Comparison of ENCODE assay signal across 8 cellular contexts in genomic region chr7:70829221-70830059, GRCh38.
A peak's percentile ranks its signal among the peaks of the same experiment; 100 is the strongest.
DNase-seq lines count a peak whose midpoint lies in the region; ATAC-seq, FAIRE-seq and TF ChIP-seq lines count a peak whose summit lies in the region.

No MANE protein-coding gene starts in this region.

- no peak for ATAC-seq in HG03457 (IDR thresholded peaks at IDR 0.05; ENCODE audit: unreplicated experiment)

- peaks cover 5% of the 10 kb centered on the region for H3K27me3 ChIP-seq in bronchial epithelial cell (ENCODE audit: control insufficient read depth, insufficient read depth, low read length)

- H3K4me3 ChIP-seq in bronchial epithelial cell (ENCODE audit: low read depth, low read length): no peak overlapping the region

- no peaks in the 10 kb centered on the region for H3K36me3 ChIP-seq in bronchial epithelial cell (ENCODE audit: control insufficient read depth, insufficient read depth, low read length)

- H3K27ac ChIP-seq in VCaP: no peak overlapping the region

- TF ChIP-seq CTCF in VCaP (conservative IDR thresholded peaks at IDR 0.05) (peak; percentile 74), bronchial epithelial cell (IDR thresholded peaks at IDR 0.05; ENCODE audit: insufficient read depth, low read length, severe bottlenecking) (peak; percentile 89)

- no peak for FAIRE-seq in bronchial epithelial cell (lab: Jason Lieb, UNC)

- peak; percentile 41 for DNase-seq in DMS114 treated with DMSO at 0.1 percent for 48 hours (lab: John Stamatoyannopoulos, UW; ENCODE audit: unreplicated experiment)
- peak; percentile 60 for DNase-seq in H4 (ENCODE audit: low spot score)
- DNase-seq in NCI-H146 treated with DMSO at 0.1 percent for 48 hours (lab: John Stamatoyannopoulos, UW; ENCODE audit: unreplicated experiment): peak; percentile 34
- DNase-seq in bronchial epithelial cell (ENCODE audit: low read depth): peak; percentile 32
- peak; percentile 81 for DNase-seq in islet precursor cell
- DNase-seq in stimulated activated CD4-positive, alpha-beta T cell treated with anti-CD3 and anti-CD28 coated beads, Interleukin-15, amount 100 ng/mL, for 1 hour (ENCODE audit: low read depth in 1 of 2, low spot score in 1 of 2): peak; percentile 9 to 14

Comparison
In these comparisons a context has a peak if more than half of its experiments do, and no peak if none do; other contexts are left out.
1. DNase-seq: peak in every context shown above with its lines; median percentile 81 in islet precursor cell; 60 in H4; 41 in DMS114 treated with DMSO at 0.1 percent for 48 hours; 34 in NCI-H146 treated with DMSO at 0.1 percent for 48 hours; 32 in bronchial epithelial cell; 12 in stimulated activated CD4-positive, alpha-beta T cell treated with anti-CD3 and anti-CD28 coated beads, Interleukin-15, amount 100 ng/mL, for 1 hour.